ENCODE assay signal across 16 cellular contexts in genomic region chr2:21452678-21453077, GRCh38.
DNase-seq lines count a peak whose midpoint lies in the region; ATAC-seq and TF ChIP-seq lines count a peak whose summit lies in the region.
"Had no signal": no experiment of that assay in that cellular context is flagged by ENCODE, and none has a peak within 500 bp of the region (broad histone marks: within the 10 kb centered on the region; RNA-seq: fewer than 3 reads in every experiment).

No MANE protein-coding gene starts in this region.

- no peak overlapping the region for H3K23ac ChIP-seq in mesendoderm (ENCODE audit: low read length)

- no peak overlapping the region for H3K4me3 Mint-ChIP-seq in stimulated activated effector memory CD8-positive, alpha-beta T cell treated with anti-CD3 and anti-CD28 coated beads, Interleukin-12 subunit alpha, Interleukin-12 subunit beta, amount 100 ng/mL, for 72 hours

- peak overlapping the region; percentile 47 for H2BK120ac ChIP-seq in mesendoderm (ENCODE audit: low read depth, low read length)

- WGBS in mesendoderm (ENCODE audit: extremely low coverage, insufficient coverage, low lambda C conversion rate): no CpG with 5 or more reads among the region's 5 CpGs

- H2BK5ac ChIP-seq in mesendoderm (ENCODE audit: low read length): peak overlapping the region; percentile 97

- H3K4ac ChIP-seq in mesendoderm (ENCODE audit: low read depth, low read length): no peak overlapping the region

- H3K27me3 ChIP-seq in H7 (ENCODE audit: control insufficient read depth, insufficient read depth, low read length) (no peaks in the 10 kb centered on the region), mesendoderm (ENCODE audit: insufficient read depth, low read length, poor library complexity) (no peaks in the 10 kb centered on the region)
- H3K27me3 ChIP-seq: SJCRH30 had no signal

- peak overlapping the region; percentile 18 for H4K5ac ChIP-seq in mesendoderm (ENCODE audit: low read length)

- H3K36me3 Mint-ChIP-seq in stimulated activated effector memory CD8-positive, alpha-beta T cell treated with anti-CD3 and anti-CD28 coated beads, Interleukin-12 subunit alpha, Interleukin-12 subunit beta, amount 100 ng/mL, for 72 hours: no peaks in the 10 kb centered on the region

- H3K4me1 ChIP-seq in mesendoderm (ENCODE audit: control insufficient read depth, low read depth, low read length): peaks cover 23% of the 10 kb centered on the region
- H3K4me1 ChIP-seq: SJCRH30 had no signal

- H3K4me2 ChIP-seq in mesendoderm (ENCODE audit: low read length): no peak overlapping the region

- no peaks in the 10 kb centered on the region for H3K79me2 ChIP-seq in mesendoderm (ENCODE audit: control insufficient read depth, insufficient read depth, low read length)

- no peak overlapping the region for H4K8ac ChIP-seq in mesendoderm (ENCODE audit: low read depth, low read length)

- TF ChIP-seq CTCF in VCaP (conservative IDR thresholded peaks at IDR 0.05): no peak

- no peaks in the 10 kb centered on the region for H3K4me1 Mint-ChIP-seq in stimulated activated effector memory CD8-positive, alpha-beta T cell treated with anti-CD3 and anti-CD28 coated beads, Interleukin-12 subunit alpha, Interleukin-12 subunit beta, amount 100 ng/mL, for 72 hours

- H3K4me3 ChIP-seq in H7 (ENCODE audit: insufficient read depth, low read depth, low read length) (no peak overlapping the region), mesendoderm (ENCODE audit: low read length) (no peak overlapping the region)
- H3K4me3 ChIP-seq: SJCRH30 had no signal

- no peaks in the 10 kb centered on the region for H3K36me3 ChIP-seq in H7 (replicated peaks; ENCODE audit: control insufficient read depth, insufficient read depth, low read length)
- no peaks in the 10 kb centered on the region for H3K36me3 ChIP-seq in mesendoderm (ENCODE audit: control insufficient read depth, insufficient read depth, low read length)
- H3K36me3 ChIP-seq: SJCRH30 had no signal

- H2AK5ac ChIP-seq in mesendoderm (ENCODE audit: low read length): no peak overlapping the region

- DNase-seq in H7: peak; percentile 1
- DNase-seq in NCI-H345 (lab: John Stamatoyannopoulos, UW): peak; percentile 85
- DNase-seq in mesendoderm: peak; percentile 94
- DNase-seq in NOMO-1 treated with DMSO at 0.1 percent for 48 hours (lab: John Stamatoyannopoulos, UW; ENCODE audit: unreplicated experiment): no peak
- DNase-seq in C1 segment of cervical spinal cord (lab: John Stamatoyannopoulos, UW): no peak
- no peak for DNase-seq in stimulated activated effector memory CD8-positive, alpha-beta T cell treated with anti-CD3 and anti-CD28 coated beads, Interleukin-12 subunit alpha, Interleukin-12 subunit beta, amount 100 ng/mL, for 72 hours (ENCODE audit: low spot score in 2 of 2)
- DNase-seq: DMS 273 treated with DMSO at 0.1 percent for 48 hours, EL, Karpas-422, NCI-H1436 treated with DMSO at 0.1 percent for 48 hours, NCI-H2081 treated with DMSO at 0.1 percent for 48 hours, NCI-H446, SJCRH30 had no signal

- H3K27ac ChIP-seq in VCaP (peak overlapping the region; percentile 15; the same call in 1 of the 2 replicates), mesendoderm (ENCODE audit: low read depth, low read length) (peak overlapping the region; percentile 88)
- H3K27ac ChIP-seq: RWPE1, SJCRH30 had no signal

- peak overlapping the region; percentile 69 for H3K18ac ChIP-seq in mesendoderm (ENCODE audit: low read length)

- H2BK15ac ChIP-seq in mesendoderm (replicated peaks; ENCODE audit: low read depth): no peak overlapping the region

- H3K9me3 Mint-ChIP-seq in stimulated activated effector memory CD8-positive, alpha-beta T cell treated with anti-CD3 and anti-CD28 coated beads, Interleukin-12 subunit alpha, Interleukin-12 subunit beta, amount 100 ng/mL, for 72 hours: peaks cover 9% of the 10 kb centered on the region

- H3K79me1 ChIP-seq in mesendoderm (ENCODE audit: low read length): no peaks in the 10 kb centered on the region

- no peak overlapping the region for H3K27ac Mint-ChIP-seq in stimulated activated effector memory CD8-positive, alpha-beta T cell treated with anti-CD3 and anti-CD28 coated beads, Interleukin-12 subunit alpha, Interleukin-12 subunit beta, amount 100 ng/mL, for 72 hours

- no peak for ATAC-seq in stimulated activated effector memory CD8-positive, alpha-beta T cell treated with anti-CD3 and anti-CD28 coated beads, Interleukin-12 subunit alpha, Interleukin-12 subunit beta, amount 100 ng/mL, for 72 hours
- ATAC-seq: HepG2 had no signal

- H3K9ac ChIP-seq in mesendoderm (ENCODE audit: low read length): no peak overlapping the region

- H3K56ac ChIP-seq in mesendoderm (ENCODE audit: low read length): peak overlapping the region; percentile 26

Comparison
In these comparisons a context has a peak if more than half of its experiments do, and no peak if none do; other contexts are left out.
1. DNase-seq: peak in H7 (single experiment), NCI-H345 (single experiment) and mesendoderm (single experiment); none in NOMO-1 treated with DMSO at 0.1 percent for 48 hours (single experiment), C1 segment of cervical spinal cord (0 of 14) and stimulated activated effector memory CD8-positive, alpha-beta T cell treated with anti-CD3 and anti-CD28 coated beads, Interleukin-12 subunit alpha, Interleukin-12 subunit beta, amount 100 ng/mL, for 72 hours (0 of 2).